Comparison of ENCODE assay signal across 12 cellular contexts in the genomic region with DNA sequence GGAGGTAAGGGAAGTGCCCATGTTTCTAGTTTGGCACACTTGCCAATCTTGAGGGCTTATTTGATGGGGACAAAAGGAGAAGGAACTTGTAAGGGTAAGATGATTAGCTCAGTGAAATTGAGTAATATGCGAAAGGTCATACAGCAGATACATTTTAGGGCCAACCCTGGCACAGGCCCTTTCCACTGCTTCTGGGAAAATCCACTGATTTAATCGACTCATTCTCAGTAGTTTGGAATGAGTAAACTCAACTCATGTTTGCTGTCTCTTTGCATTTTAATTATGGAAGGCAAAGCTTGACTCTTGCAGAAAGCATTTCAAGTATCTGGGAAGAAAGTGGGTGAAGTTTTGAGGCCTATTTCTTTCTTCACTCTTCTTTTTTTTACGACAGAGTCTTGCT. TPM values are rescaled to one million over a fixed set of nuclear protein-coding genes. Genes with fewer than 3 reads are reported as not detected.
DNase-seq lines count a peak whose midpoint lies in the region; ATAC-seq and TF ChIP-seq lines count a peak whose summit lies in the region.
"Had no signal": no experiment of that assay in that cellular context is flagged by ENCODE, and none has a peak within 500 bp of the region (broad histone marks: within the 10 kb centered on the region; RNA-seq: fewer than 3 reads in every experiment).

No MANE protein-coding gene starts in this region.

- H3K79me1 ChIP-seq in neuronal stem cell (ENCODE audit: low read depth, low read length) = peaks cover 16% of the 10 kb centered on the region

- POLR2A ChIA-PET in activated B cell treated with CpG ODN at 0.5 μM for 24 hours (lab: Charles Lee) = interaction anchor here (0.5 kb wide), 1 partner anchor 32 kb away, joined by 3 read pairs; no protein-coding TSS in a partner anchor

- no peak overlapping the region for H3K14ac ChIP-seq in neuronal stem cell (ENCODE audit: low read length)

- no peaks in the 10 kb centered on the region for H3K9me3 Mint-ChIP-seq in activated naive CD8-positive, alpha-beta T cell (ENCODE audit: low read depth)
- no peaks in the 10 kb centered on the region for H3K9me3 Mint-ChIP-seq in activated naive CD8-positive, alpha-beta T cell treated with anti-CD3 and anti-CD28 coated beads for 36 hours
- no peaks in the 10 kb centered on the region for H3K9me3 Mint-ChIP-seq in activated B cell treated with CpG ODN at 0.5 μM for 24 hours
- H3K9me3 Mint-ChIP-seq in mesothelial cell of epicardium = peaks cover 3% of the 10 kb centered on the region

- H3K4me1 ChIP-seq in gastroesophageal sphincter (peaks cover 0 to 15% (median 8%) of the 10 kb centered on the region in 3 donors), subcutaneous abdominal adipose tissue (ENCODE audit: control insufficient read depth in 5 of 5, insufficient read depth in 5 of 5, low read length in 5 of 5) (peaks cover 0 to 11% (median 9%) of the 10 kb centered on the region in 5 donors), neuronal stem cell (ENCODE audit: control insufficient read depth in 2 of 2, insufficient read depth in 1 of 2, low read depth in 1 of 2, low read length in 2 of 2) (peaks cover 0 to 3% of the 10 kb centered on the region in 2 donors)

- H2AK5ac ChIP-seq in neuronal stem cell (ENCODE audit: low read depth, low read length) = no peak overlapping the region

- no peak overlapping the region for H3K23ac ChIP-seq in neuronal stem cell (ENCODE audit: low read depth, low read length, poor library complexity)

- CTCF ChIA-PET in activated B cell treated with CpG ODN at 0.5 μM for 24 hours (lab: Charles Lee) = no interaction called here

- H3K4me3 ChIP-seq in gastroesophageal sphincter (no peak overlapping the region), subcutaneous abdominal adipose tissue (ENCODE audit: low read depth in 1 of 5, low read length in 5 of 5) (no peak overlapping the region), neuronal stem cell (ENCODE audit: low read length in 2 of 2) (no peak overlapping the region)
- H3K4me3 ChIP-seq: hepatocyte had no signal

- H3K4me3 Mint-ChIP-seq in activated naive CD8-positive, alpha-beta T cell = peak overlapping the region; percentile 40
- H3K4me3 Mint-ChIP-seq in activated naive CD8-positive, alpha-beta T cell treated with anti-CD3 and anti-CD28 coated beads for 36 hours = no peak overlapping the region
- H3K4me3 Mint-ChIP-seq in activated B cell treated with CpG ODN at 0.5 μM for 24 hours = no peak overlapping the region
- H3K4me3 Mint-ChIP-seq in mesothelial cell of epicardium = no peak overlapping the region

- no peak overlapping the region for H3K4ac ChIP-seq in neuronal stem cell (ENCODE audit: low read length)

- H2AFZ ChIP-seq in neuronal stem cell (ENCODE audit: low read length) = no peak overlapping the region
- H2AFZ ChIP-seq: hepatocyte had no signal

- intact Hi-C loops in activated B cell treated with CpG ODN at 0.5 μM for 24 hours (cut with micrococcal nuclease) = no loop called here

- H3K36me3 Mint-ChIP-seq in activated naive CD8-positive, alpha-beta T cell = no peaks in the 10 kb centered on the region
- H3K36me3 Mint-ChIP-seq in activated naive CD8-positive, alpha-beta T cell treated with anti-CD3 and anti-CD28 coated beads for 36 hours = peaks cover 18% of the 10 kb centered on the region
- H3K36me3 Mint-ChIP-seq in activated B cell treated with CpG ODN at 0.5 μM for 24 hours (ENCODE audit: low read depth) (peaks cover 17% of the 10 kb centered on the region), mesothelial cell of epicardium (peaks cover 6% of the 10 kb centered on the region)

- no peaks in the 10 kb centered on the region for H3K27me3 Mint-ChIP-seq in activated naive CD8-positive, alpha-beta T cell
- no peaks in the 10 kb centered on the region for H3K27me3 Mint-ChIP-seq in activated naive CD8-positive, alpha-beta T cell treated with anti-CD3 and anti-CD28 coated beads for 36 hours
- H3K27me3 Mint-ChIP-seq in activated B cell treated with CpG ODN at 0.5 μM for 24 hours (no peaks in the 10 kb centered on the region), mesothelial cell of epicardium (ENCODE audit: low read depth) (no peaks in the 10 kb centered on the region)

- H2BK12ac ChIP-seq in neuronal stem cell (ENCODE audit: low read length) = no peak overlapping the region

- WGBS in gastroesophageal sphincter (ENCODE audit: low coverage in 1 of 2), 2 donors = 47 to 55% methylated on average over 3 of the region's 3 CpGs
- no CpG with 5 or more reads among the region's 3 CpGs for WGBS in neuronal stem cell (ENCODE audit: extremely low coverage in 2 of 2, insufficient read length in 2 of 2, insufficient replicate concordance in 1 of 2), 2 donors

- H3K4me2 ChIP-seq in neuronal stem cell (ENCODE audit: insufficient read depth, low read length, poor library complexity, severe bottlenecking) = no peak overlapping the region
- H3K4me2 ChIP-seq: hepatocyte had no signal

- no peak overlapping the region for H2BK15ac ChIP-seq in neuronal stem cell (ENCODE audit: low read length)

- DNase-seq in activated naive CD8-positive, alpha-beta T cell treated with anti-CD3 and anti-CD28 coated beads for 36 hours = no peak
- no peak for DNase-seq in activated B cell treated with CpG ODN at 0.5 μM for 24 hours
- DNase-seq in mesothelial cell of epicardium (ENCODE audit: low spot score in 2 of 2, unreplicated experiment in 2 of 2) = no peak
- DNase-seq in DMS53 (lab: John Stamatoyannopoulos, UW) = no peak
- no peak for DNase-seq in neuronal stem cell (ENCODE audit: low spot score)
- DNase-seq: activated CD8-positive, alpha-beta memory T cell treated with anti-CD3 and anti-CD28 coated beads, Interleukin-2, amount 50 U/mL, for 48 hours; NK-92 treated with Interleukin-12 subunit alpha and Interleukin-12 subunit beta, amount 100 ng/mL, for 24 hours had no signal

- H3K9me3 ChIP-seq in gastroesophageal sphincter = no peaks in the 10 kb centered on the region
- no peaks in the 10 kb centered on the region for H3K9me3 ChIP-seq in subcutaneous abdominal adipose tissue (ENCODE audit: control insufficient read depth in 5 of 5, low read length in 5 of 5)
- H3K9me3 ChIP-seq in neuronal stem cell (replicated peaks in 1 of 2; ENCODE audit: control insufficient read depth in 2 of 2, insufficient read depth in 1 of 2, low read depth in 1 of 2, low read length in 2 of 2) = peaks cover 0 to 1% of the 10 kb centered on the region in 2 donors

- H2BK5ac ChIP-seq in neuronal stem cell (ENCODE audit: low read length) = no peak overlapping the region

- no peak for TF ChIP-seq POLR2A in gastroesophageal sphincter (IDR thresholded peaks at IDR 0.05)

- peaks cover 0 to 6% of the 10 kb centered on the region in 2 donors for H3K36me3 ChIP-seq in gastroesophageal sphincter
- H3K36me3 ChIP-seq in subcutaneous abdominal adipose tissue (ENCODE audit: control insufficient read depth in 5 of 5, insufficient read depth in 5 of 5, low read length in 5 of 5) = peaks cover 0 to 2% (median 0%) of the 10 kb centered on the region in 5 donors
- H3K36me3 ChIP-seq in neuronal stem cell (replicated peaks in 1 of 2; ENCODE audit: control insufficient read depth in 2 of 2, insufficient read depth in 2 of 2, low read length in 2 of 2) = peaks cover 2 to 22% of the 10 kb centered on the region in 2 donors

- H3K27me3 ChIP-seq in gastroesophageal sphincter (no peaks in the 10 kb centered on the region), subcutaneous abdominal adipose tissue (ENCODE audit: control insufficient read depth in 5 of 5, insufficient read depth in 4 of 5, low read length in 5 of 5) (no peaks in the 10 kb centered on the region), neuronal stem cell (ENCODE audit: control insufficient read depth in 3 of 3, insufficient read depth in 3 of 3, low read depth in 1 of 3, low read length in 3 of 3) (no peaks in the 10 kb centered on the region)
- H3K27me3 ChIP-seq: hepatocyte had no signal

- ATAC-seq in activated B cell treated with CpG ODN at 0.5 μM for 24 hours (ENCODE audit: low read depth) = no peak
- peak; percentile 48 for ATAC-seq in gastroesophageal sphincter

- H2BK120ac ChIP-seq in neuronal stem cell (ENCODE audit: low read depth, low read length) = no peak overlapping the region

- no peak for TF ChIP-seq EP300 in gastroesophageal sphincter (IDR thresholded peaks at IDR 0.05)

- H4K8ac ChIP-seq in neuronal stem cell (ENCODE audit: low read depth, low read length) = no peak overlapping the region

- H3K9ac ChIP-seq in subcutaneous abdominal adipose tissue (ENCODE audit: low read length in 5 of 5) = peak overlapping the region in 1 of 5 donors; percentile 56
- no peak overlapping the region for H3K9ac ChIP-seq in neuronal stem cell (ENCODE audit: low read depth, low read length, poor library complexity)

- H4K91ac ChIP-seq in neuronal stem cell (ENCODE audit: low read depth, low read length, poor library complexity) = no peak overlapping the region

- no peak for TF ChIP-seq CTCF in activated B cell treated with CpG ODN at 0.5 μM for 24 hours (IDR thresholded peaks at IDR 0.05)
- no peak for TF ChIP-seq CTCF in gastroesophageal sphincter (IDR thresholded peaks at IDR 0.05)
- no peak for TF ChIP-seq CTCF in mesothelial cell of epicardium (IDR thresholded peaks at IDR 0.05; ENCODE audit: unreplicated experiment)

- H3K18ac ChIP-seq in neuronal stem cell (ENCODE audit: low read length) = no peak overlapping the region

- H3K4me1 Mint-ChIP-seq in activated naive CD8-positive, alpha-beta T cell (ENCODE audit: low read depth) = peaks cover 39% of the 10 kb centered on the region
- H3K4me1 Mint-ChIP-seq in activated naive CD8-positive, alpha-beta T cell treated with anti-CD3 and anti-CD28 coated beads for 36 hours = peaks cover 24% of the 10 kb centered on the region
- peaks cover 22% of the 10 kb centered on the region for H3K4me1 Mint-ChIP-seq in activated B cell treated with CpG ODN at 0.5 μM for 24 hours
- no peaks in the 10 kb centered on the region for H3K4me1 Mint-ChIP-seq in mesothelial cell of epicardium

- H3K27ac Mint-ChIP-seq in activated naive CD8-positive, alpha-beta T cell = peak overlapping the region; percentile 61
- no peak overlapping the region for H3K27ac Mint-ChIP-seq in activated naive CD8-positive, alpha-beta T cell treated with anti-CD3 and anti-CD28 coated beads for 36 hours
- H3K27ac Mint-ChIP-seq in activated B cell treated with CpG ODN at 0.5 μM for 24 hours = peak overlapping the region; percentile 5
- no peak overlapping the region for H3K27ac Mint-ChIP-seq in mesothelial cell of epicardium

- peak overlapping the region in 3 of 4 donors; percentile 22 to 60 (median 56) for H3K27ac ChIP-seq in gastroesophageal sphincter
- peak overlapping the region; percentile 90 for H3K27ac ChIP-seq in subcutaneous abdominal adipose tissue (ENCODE audit: low read depth, low read length)
- H3K27ac ChIP-seq in neuronal stem cell (replicated peaks; ENCODE audit: low read length) = no peak overlapping the region
- H3K27ac ChIP-seq: C4-2B, hepatocyte had no signal

RNA-seq across cellular contexts. Expression of gene PHF20, which starts 20.0 kb away (rescaled TPM):
- total RNA-seq in activated naive CD8-positive, alpha-beta T cell treated with anti-CD3 and anti-CD28 coated beads for 36 hours = 10 to 100 TPM; 50.2 to 50.6 TPM
- 72.3 and 86.0 TPM in 2 replicates for total RNA-seq in activated B cell treated with CpG ODN at 0.5 μM for 24 hours
- total RNA-seq in gastroesophageal sphincter = 10 to 100 TPM; 42.0 to 55.9 (median 49.2) TPM
- total RNA-seq in mesothelial cell of epicardium = 48.6 to 49.7 TPM (median 48.7 TPM) in 3 replicates
- 40.4 TPM for polyA plus RNA-seq in neuronal stem cell (2013, experiment 1 of 2)
- polyA plus RNA-seq in neuronal stem cell (2013, experiment 2 of 2) = 40.5 TPM

RNA-seq across cellular contexts. Expression of gene RBM39, which starts 49.8 kb away (rescaled TPM):
- 100 to 1,000 TPM; 330 to 349 TPM for total RNA-seq in activated naive CD8-positive, alpha-beta T cell treated with anti-CD3 and anti-CD28 coated beads for 36 hours
- total RNA-seq in activated B cell treated with CpG ODN at 0.5 μM for 24 hours (432 and 483 TPM in 2 replicates), gastroesophageal sphincter (100 to 1,000 TPM; 159 to 369 (median 238) TPM), mesothelial cell of epicardium (463 to 488 TPM (median 479 TPM) in 3 replicates)
- polyA plus RNA-seq in neuronal stem cell (2013, experiment 1 of 2) = 204 TPM
- 207 TPM for polyA plus RNA-seq in neuronal stem cell (2013, experiment 2 of 2)

Comparison
In these comparisons a context has a peak if more than half of its experiments do, and no peak if none do; other contexts are left out.
1. H3K27ac Mint-ChIP-seq: peak in activated naive CD8-positive, alpha-beta T cell (single experiment) and activated B cell treated with CpG ODN at 0.5 μM for 24 hours (single experiment); none in activated naive CD8-positive, alpha-beta T cell treated with anti-CD3 and anti-CD28 coated beads for 36 hours (single experiment) and mesothelial cell of epicardium (single experiment).